13 cellular contexts compared by ENCODE assay signal in genomic region chr14:76782885-76783566, GRCh38. TPM values are rescaled to one million over a fixed set of nuclear protein-coding genes. Genes with fewer than 3 reads are reported as not detected.
DNase-seq lines count a peak whose midpoint lies in the region; ATAC-seq and TF ChIP-seq lines count a peak whose summit lies in the region.
"Had no signal": no experiment of that assay in that cellular context is flagged by ENCODE, and none has a peak within 500 bp of the region (broad histone marks: within the 10 kb centered on the region; RNA-seq: fewer than 3 reads in every experiment).

No MANE protein-coding gene starts in this region.

- no peak for TF ChIP-seq CTCF in dorsolateral prefrontal cortex (IDR thresholded peaks at IDR 0.05 in 54 of 56, conservative IDR thresholded peaks at IDR 0.05 in 2 of 56; ENCODE audit: low read depth in 1 of 56, partially characterized antibody in 56 of 56)
- no peak for TF ChIP-seq CTCF in omental fat pad (IDR thresholded peaks at IDR 0.05)
- no peak for TF ChIP-seq CTCF in PC-3 (conservative IDR thresholded peaks at IDR 0.05; ENCODE audit: low read depth, low read length)

- H4K20me1 ChIP-seq in PC-3 (ENCODE audit: low read length) = no peaks in the 10 kb centered on the region

- no peaks in the 10 kb centered on the region for H3K9me2 ChIP-seq in PC-3 (replicated peaks; ENCODE audit: low read length)

- ATAC-seq in omental fat pad (ENCODE audit: low FRiP score) = peak; percentile 4
- ATAC-seq in PC-3 = no peak

- H3K4me3 ChIP-seq in dorsolateral prefrontal cortex (no peak overlapping the region), PC-3 (ENCODE audit: low read length) (no peak overlapping the region)
- H3K4me3 ChIP-seq: skin epidermis had no signal

- intact Hi-C loops in dorsolateral prefrontal cortex (cut with DNase I) (loop anchor here in 1 of 2 donors (1.0 kb wide), 1 partner anchor 73 kb away; no protein-coding TSS in a partner anchor), PC-3 (cut with micrococcal nuclease) (no loop called here)

- H3F3A ChIP-seq in PC-3 (ENCODE audit: low read length, unreplicated experiment) = no peaks in the 10 kb centered on the region

- peak overlapping the region in 57 of 59 donors; percentile 13 to 95 (median 86) for H3K27ac ChIP-seq in dorsolateral prefrontal cortex
- no peak overlapping the region for H3K27ac ChIP-seq in PC-3 (ENCODE audit: low read length)

- H3K4me2 ChIP-seq in PC-3 (ENCODE audit: low read length) = no peak overlapping the region

- no peak overlapping the region for H3K9ac ChIP-seq in PC-3 (ENCODE audit: low read length)

- no peaks in the 10 kb centered on the region for H3K79me2 ChIP-seq in PC-3 (ENCODE audit: low read length)

- BruUV-seq in PC-3 (replicated peaks; lab: Mats Ljungman, UMichigan) = no TSS peak

- POLR2A ChIA-PET in PC-3 (lab: Charles Lee; ENCODE audit: unreplicated experiment) = interaction anchor here (0.5 kb wide), 1 partner anchor 9 kb away, joined by 3 read pairs; no protein-coding TSS in a partner anchor

- H3K27me3 ChIP-seq in dorsolateral prefrontal cortex (no peaks in the 10 kb centered on the region), PC-3 (ENCODE audit: low read length) (no peaks in the 10 kb centered on the region)

- H3K36me3 ChIP-seq in PC-3 (ENCODE audit: low read depth, low read length) = no peaks in the 10 kb centered on the region; the same call in none of the 2 replicates

- H2AFZ ChIP-seq in PC-3 (ENCODE audit: low read length) = no peak overlapping the region

- CTCF ChIA-PET in PC-3 (lab: Charles Lee) = no interaction called here

- DNase-seq in GDM1 (lab: John Stamatoyannopoulos, UW) (peak; percentile 36), Kasumi-1 (lab: John Stamatoyannopoulos, UW) (peak; percentile 58 to 66), dorsolateral prefrontal cortex (no peak), omental fat pad (ENCODE audit: low spot score) (no peak), SKM-1 treated with dmso at 0.1 percent for 144 hours (lab: John Stamatoyannopoulos, UW; ENCODE audit: unreplicated experiment) (no peak), PC-3 (no peak), middle frontal gyrus (ENCODE audit: extremely low spot score, low spot score) (no peak), NCI-H510A (lab: John Stamatoyannopoulos, UW) (no peak)
- DNase-seq: effector CD4-positive, alpha-beta T cell; OCI-M1; trophoblast cell had no signal

- H3K4me1 ChIP-seq in PC-3 (ENCODE audit: insufficient read depth, low read length) = no peaks in the 10 kb centered on the region

- H3K9me3 ChIP-seq in PC-3 (ENCODE audit: low read length) = no peaks in the 10 kb centered on the region

RNA-seq across cellular contexts. Expression of gene VASH1, which starts 21.8 kb away (rescaled TPM):
- total RNA-seq in dorsolateral prefrontal cortex (10 to 100 TPM; 19.4 to 63.3 (median 33.9) TPM), omental fat pad (10 to 100 TPM in 2 of 4 donors, 1 to 10 TPM in 2; 5.6 to 22.9 (median 11.0) TPM), PC-3 (2014; rRNA removed) (1.3 and 1.8 TPM in 2 replicates)

RNA-seq across cellular contexts. Expression of gene ANGEL1, which starts 29.7 kb away (rescaled TPM):
- total RNA-seq in dorsolateral prefrontal cortex (10 to 100 TPM; 25.7 to 56.1 (median 41.1) TPM), omental fat pad (10 to 100 TPM; 11.8 to 18.8 (median 16.3) TPM), PC-3 (2014; rRNA removed) (9.2 and 12.4 TPM in 2 replicates)

RNA-seq across cellular contexts. Expression of gene LRRC74A, which starts 43.2 kb away (rescaled TPM):
- total RNA-seq in dorsolateral prefrontal cortex = not detected
- total RNA-seq in omental fat pad = not detected
- total RNA-seq in PC-3 (2014; rRNA removed) = not detected in 2 replicates
- total RNA-seq: M059J had no signal

Comparison
In these comparisons a context has a peak if more than half of its experiments do, and no peak if none do; other contexts are left out.
1. DNase-seq: peak in GDM1 (single experiment) and Kasumi-1 (2 of 2); none in dorsolateral prefrontal cortex (0 of 10), omental fat pad (single experiment), SKM-1 treated with dmso at 0.1 percent for 144 hours (single experiment), PC-3 (single experiment), middle frontal gyrus (single experiment) and NCI-H510A (single experiment).